Comparison of ENCODE assay signal across 29 cellular contexts in the genomic region with DNA sequence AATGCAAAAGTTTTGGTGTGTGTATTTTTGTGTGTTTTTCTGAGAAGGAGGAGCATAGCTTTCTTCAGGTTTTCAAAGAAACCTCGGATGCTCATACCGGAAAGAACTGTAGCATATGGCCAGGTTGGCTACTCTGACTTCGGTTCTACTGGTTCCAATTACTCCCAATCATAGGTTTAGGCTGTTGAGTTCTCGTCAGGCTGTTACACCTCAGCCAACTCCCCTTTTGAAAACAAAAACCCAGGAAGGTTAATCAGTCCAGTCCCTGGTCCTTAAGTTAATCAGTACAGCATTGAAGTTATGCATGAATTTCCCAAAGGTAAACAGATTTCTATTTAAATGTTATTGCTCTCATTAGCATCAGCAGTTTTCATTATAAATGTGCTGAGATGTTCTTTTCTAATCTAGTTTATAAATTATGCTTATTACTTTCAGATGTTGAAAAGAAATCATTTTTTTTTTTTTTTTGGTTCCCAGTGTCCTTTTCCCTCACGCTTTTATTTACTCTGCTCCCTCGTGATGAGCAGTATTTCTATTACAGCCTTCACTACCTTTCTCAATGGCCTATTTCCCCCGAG.
"Had no signal": no experiment of that assay in that cellular context is flagged by ENCODE, and none has a peak within 500 bp of the region (broad histone marks: within the 10 kb centered on the region; RNA-seq: fewer than 3 reads in every experiment).

No MANE protein-coding gene starts in this region.

- H3K9ac ChIP-seq: parathyroid adenoma had no signal

- H2AFZ ChIP-seq: parathyroid adenoma had no signal

- FAIRE-seq: keratinocyte had no signal

- H3K9me3 Mint-ChIP-seq: immature natural killer cell; natural killer cell treated with Interleukin-12 subunit alpha and Interleukin-12 subunit beta and Interleukin-15 and Interleukin-18, amount 100 ng/mL, for 72 hours; stimulated activated memory B cell treated with anti-CD40 and anti-IgM and Interleukin-4, amounts not matched to agents 10 μg/mL and 1 μg/mL and 100 μg/mL, for 72 hours; stimulated activated naive CD8-positive, alpha-beta T cell treated with anti-CD3 and anti-CD28 coated beads, Interleukin-15, amount 100 ng/mL, for 72 hours had no signal

- DNase-seq: cortex of kidney; dorsolateral prefrontal cortex; effector CD8-positive, alpha-beta T cell; foreskin fibroblast; immature natural killer cell; left cardiac atrium; left ventricle myocardium superior; mesenchymal stem cell; midbrain; occipital lobe; retina; spleen; stimulated activated CD4-positive, alpha-beta T cell treated with anti-CD3 and anti-CD28 coated beads, Interleukin-15, amount 100 ng/mL, for 24 hours; stimulated activated CD4-positive, alpha-beta T cell treated with anti-CD3 and anti-CD28 coated beads, Interleukin-1b, Interleukin-23, amount 100 ng/mL, for 48 hours; stimulated activated CD4-positive, alpha-beta T cell treated with anti-CD3 and anti-CD28 coated beads, Interleukin-4, amount 100 ng/mL, for 24 hours; stimulated activated naive CD8-positive, alpha-beta T cell treated with anti-CD3 and anti-CD28 coated beads, Interleukin-15, amount 100 ng/mL, for 72 hours; testis; upper lobe of right lung had no signal

- H3K79me2 ChIP-seq: parathyroid adenoma had no signal

- H3K9me3 ChIP-seq: prostate gland, testis, upper lobe of right lung, vagina had no signal

- H3K4me1 Mint-ChIP-seq: immature natural killer cell; stimulated activated memory B cell treated with anti-CD40 and anti-IgM and Interleukin-4, amounts not matched to agents 10 μg/mL and 1 μg/mL and 100 μg/mL, for 72 hours; stimulated activated naive CD8-positive, alpha-beta T cell treated with anti-CD3 and anti-CD28 coated beads, Interleukin-15, amount 100 ng/mL, for 72 hours had no signal

- H3K27me3 ChIP-seq: testis, tibial nerve, vagina had no signal

- H3K36me3 ChIP-seq: esophagus muscularis mucosa, prostate gland, spleen, tibial nerve, upper lobe of right lung, vagina had no signal

- H3K4me1 ChIP-seq: parathyroid adenoma, prostate gland, spleen, testis, tibial nerve, upper lobe of right lung, vagina had no signal

- H3K27ac Mint-ChIP-seq: immature natural killer cell; natural killer cell treated with Interleukin-12 subunit alpha and Interleukin-12 subunit beta and Interleukin-15 and Interleukin-18, amount 100 ng/mL, for 72 hours; stimulated activated memory B cell treated with anti-CD40 and anti-IgM and Interleukin-4, amounts not matched to agents 10 μg/mL and 1 μg/mL and 100 μg/mL, for 72 hours; stimulated activated naive CD8-positive, alpha-beta T cell treated with anti-CD3 and anti-CD28 coated beads, Interleukin-15, amount 100 ng/mL, for 72 hours had no signal

- H3K27ac ChIP-seq: dorsolateral prefrontal cortex, epithelial cell of prostate, esophagus muscularis mucosa, parathyroid adenoma, prostate gland, spleen, testis, tibial nerve, upper lobe of right lung, vagina had no signal

- H3K36me3 Mint-ChIP-seq: immature natural killer cell; natural killer cell treated with Interleukin-12 subunit alpha and Interleukin-12 subunit beta and Interleukin-15 and Interleukin-18, amount 100 ng/mL, for 72 hours; stimulated activated memory B cell treated with anti-CD40 and anti-IgM and Interleukin-4, amounts not matched to agents 10 μg/mL and 1 μg/mL and 100 μg/mL, for 72 hours had no signal

- H3K4me3 ChIP-seq: dorsolateral prefrontal cortex, esophagus muscularis mucosa, lung, prostate gland, spleen, testis, tibial nerve, upper lobe of right lung, vagina had no signal

- ATAC-seq: left cardiac atrium; left ventricle myocardium superior; natural killer cell treated with Interleukin-12 subunit alpha and Interleukin-12 subunit beta and Interleukin-15 and Interleukin-18, amount 100 ng/mL, for 72 hours; sciatic nerve; stimulated activated memory B cell treated with anti-CD40 and anti-IgM and Interleukin-4, amounts not matched to agents 10 μg/mL and 1 μg/mL and 100 μg/mL, for 72 hours; stimulated activated naive CD8-positive, alpha-beta T cell treated with anti-CD3 and anti-CD28 coated beads, Interleukin-15, amount 100 ng/mL, for 72 hours had no signal

- H3K4me3 Mint-ChIP-seq: immature natural killer cell; natural killer cell treated with Interleukin-12 subunit alpha and Interleukin-12 subunit beta and Interleukin-15 and Interleukin-18, amount 100 ng/mL, for 72 hours; stimulated activated memory B cell treated with anti-CD40 and anti-IgM and Interleukin-4, amounts not matched to agents 10 μg/mL and 1 μg/mL and 100 μg/mL, for 72 hours; stimulated activated naive CD8-positive, alpha-beta T cell treated with anti-CD3 and anti-CD28 coated beads, Interleukin-15, amount 100 ng/mL, for 72 hours had no signal
